In genomic region chr16:68744744-68745280, GRCh38 we compare ENCODE assay signal across 10 cellular contexts. TPM values are rescaled to one million over a fixed set of nuclear protein-coding genes. Genes with fewer than 3 reads are reported as not detected.
DNase-seq lines count a peak whose midpoint lies in the region; ATAC-seq and TF ChIP-seq lines count a peak whose summit lies in the region.
"Had no signal": no experiment of that assay in that cellular context is flagged by ENCODE, and none has a peak within 500 bp of the region (broad histone marks: within the 10 kb centered on the region; RNA-seq: fewer than 3 reads in every experiment).

No MANE protein-coding gene starts in this region.

- CTCF ChIA-PET in WTC11 (lab: Charles Lee) = no interaction called here

- ATAC-seq in WTC11 (peak; percentile 84), left colon (peak; percentile 79)

- peak overlapping the region; percentile 57 for H3K4me3 Mint-ChIP-seq in WTC11

- H3K4me1 ChIP-seq in effector memory CD4-positive, alpha-beta T cell (ENCODE audit: control insufficient read depth, insufficient read depth, low read length, poor library complexity, severe bottlenecking) = no peaks in the 10 kb centered on the region

- H3K4me3 ChIP-seq in effector memory CD4-positive, alpha-beta T cell (ENCODE audit: insufficient read depth, low read depth, low read length, poor library complexity, severe bottlenecking) = no peak overlapping the region

- H3K27ac ChIP-seq in effector memory CD4-positive, alpha-beta T cell (ENCODE audit: insufficient read depth, low read length, poor library complexity, severe bottlenecking) = no peak overlapping the region

- no peaks in the 10 kb centered on the region for H3K27me3 ChIP-seq in effector memory CD4-positive, alpha-beta T cell (replicated peaks; ENCODE audit: control insufficient read depth, insufficient read depth, low read length, poor library complexity, severe bottlenecking)

- DNase-seq in SHP77 (lab: John Stamatoyannopoulos, UW) (peak; percentile 15 to 22), SHP77 treated with DMSO at 0.1 percent for 48 hours (lab: John Stamatoyannopoulos, UW) (no peak), WTC11 (ENCODE audit: low spot score) (peak; percentile 50), left colon (peak; percentile 76 to 89), GM19240 (ENCODE audit: insufficient read length, low spot score) (no peak), C1 segment of cervical spinal cord (lab: John Stamatoyannopoulos, UW) (no peak), NCI-H82 treated with DMSO at 0.1 percent for 48 hours (lab: John Stamatoyannopoulos, UW; ENCODE audit: unreplicated experiment) (no peak)
- no peak for DNase-seq in effector memory CD4-positive, alpha-beta T cell
- DNase-seq: activated T-cell treated with anti-CD3 and anti-CD28 coated beads for 4 hours; stimulated activated CD4-positive, alpha-beta T cell treated with anti-CD3 and anti-CD28 coated beads, Interleukin-2, amount 100 ng/mL, for 48 hours had no signal

- peaks cover 84% of the 10 kb centered on the region for H3K4me1 Mint-ChIP-seq in WTC11

- H3K27me3 Mint-ChIP-seq in WTC11 (ENCODE audit: low read depth) = no peaks in the 10 kb centered on the region

- H3K36me3 Mint-ChIP-seq in WTC11 = peaks cover 21% of the 10 kb centered on the region

- no peaks in the 10 kb centered on the region for H3K9me3 Mint-ChIP-seq in WTC11

- no peaks in the 10 kb centered on the region for H3K36me3 ChIP-seq in effector memory CD4-positive, alpha-beta T cell (ENCODE audit: control insufficient read depth, insufficient read depth, low read length)

- POLR2A ChIA-PET in WTC11 (lab: Charles Lee) = no interaction called here

- peak overlapping the region; percentile 99 for H3K27ac Mint-ChIP-seq in WTC11

- intact Hi-C loops in left colon (cut with DNase I, micrococcal nuclease) = no loop called here

- no peak for TF ChIP-seq CTCF in WTC11 (IDR thresholded peaks at IDR 0.05)

- H3K9me3 ChIP-seq in effector memory CD4-positive, alpha-beta T cell (ENCODE audit: control insufficient read depth, low read length) = no peaks in the 10 kb centered on the region

TF ChIP-seq in WTC11, 78 proteins besides CTCF, POLR2A, EP300 and RAD21:
- TF ChIP-seq, protein P1, sequence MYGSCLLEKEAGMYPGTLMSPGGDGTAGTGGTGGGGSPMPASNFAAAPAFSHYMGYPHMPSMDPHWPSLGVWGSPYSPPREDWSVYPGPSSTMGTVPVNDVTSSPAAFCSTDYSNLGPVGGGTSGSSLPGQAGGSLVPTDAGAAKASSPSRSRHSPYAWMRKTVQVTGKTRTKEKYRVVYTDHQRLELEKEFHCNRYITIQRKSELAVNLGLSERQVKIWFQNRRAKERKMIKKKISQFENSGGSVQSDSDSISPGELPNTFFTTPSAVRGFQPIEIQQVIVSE (CRISPR knock-in tag; IDR thresholded peaks at IDR 0.05; ENCODE audit: borderline replicate concordance) = no peak
- TF ChIP-seq GRHL2 (CRISPR knock-in tag; IDR thresholded peaks at IDR 0.05; ENCODE audit: insufficient replicate concordance, severe bottlenecking) = peak; percentile 42
- TF ChIP-seq ETV6 (CRISPR knock-in tag; IDR thresholded peaks at IDR 0.05) = 0 out of 2 replicates have a peak, but pooled peaks have one; percentile 41
- no peak for TF ChIP-seq ATF3 (CRISPR knock-in tag; conservative IDR thresholded peaks at IDR 0.05)
- TF ChIP-seq ZBTB21 (CRISPR knock-in tag; IDR thresholded peaks at IDR 0.05; ENCODE audit: borderline replicate concordance) = 0 out of 2 replicates have a peak, but pooled peaks have one; percentile 44
- no peak for TF ChIP-seq MAX (CRISPR knock-in tag; IDR thresholded peaks at IDR 0.05)
- TF ChIP-seq, protein P2, sequence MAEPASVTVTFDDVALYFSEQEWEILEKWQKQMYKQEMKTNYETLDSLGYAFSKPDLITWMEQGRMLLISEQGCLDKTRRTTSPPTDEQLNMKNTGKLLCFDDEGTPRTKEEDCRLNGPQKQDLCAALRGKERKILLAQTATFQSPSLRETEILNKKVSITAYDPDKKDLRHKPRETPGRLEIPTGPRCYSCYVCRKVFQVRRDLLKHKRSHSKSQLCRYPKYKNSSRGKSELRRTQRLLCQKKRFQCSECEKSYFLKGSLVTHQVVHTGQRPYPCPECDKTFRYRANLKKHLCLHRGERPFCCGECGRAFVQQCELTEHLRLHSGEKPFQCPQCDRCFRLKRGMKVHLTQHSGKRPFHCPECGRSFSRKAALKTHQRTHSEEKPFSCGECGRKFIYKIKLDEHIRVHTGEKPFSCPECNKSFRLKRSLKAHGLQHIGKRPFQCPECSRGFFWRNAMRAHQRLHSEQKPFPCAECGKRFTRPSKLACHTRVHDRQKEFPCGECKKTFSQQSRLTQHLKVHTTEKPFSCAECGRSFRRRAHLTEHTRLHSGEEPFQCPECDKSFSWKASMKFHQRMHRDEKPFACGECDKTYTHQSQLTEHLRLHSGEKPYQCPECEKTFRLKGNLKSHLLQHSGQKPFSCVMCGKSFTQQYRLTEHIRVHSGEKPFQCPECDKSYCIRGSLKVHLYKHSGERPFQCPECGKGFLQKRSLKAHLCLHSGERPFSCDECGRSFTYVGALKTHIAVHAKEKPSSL (CRISPR knock-in tag; conservative IDR thresholded peaks at IDR 0.05) = no peak
- peak; percentile 83; the same call in 1 of the 2 replicates for TF ChIP-seq GABPB1 (CRISPR knock-in tag; IDR thresholded peaks at IDR 0.05)
- 0 out of 2 replicates have a peak, but pooled peaks have one; percentile 38 for TF ChIP-seq ZNF121 (CRISPR knock-in tag; IDR thresholded peaks at IDR 0.05)
- 0 out of 2 replicates have a peak, but pooled peaks have one; percentile 41 for TF ChIP-seq CREM (CRISPR knock-in tag; IDR thresholded peaks at IDR 0.05)
- TF ChIP-seq, protein P3, sequence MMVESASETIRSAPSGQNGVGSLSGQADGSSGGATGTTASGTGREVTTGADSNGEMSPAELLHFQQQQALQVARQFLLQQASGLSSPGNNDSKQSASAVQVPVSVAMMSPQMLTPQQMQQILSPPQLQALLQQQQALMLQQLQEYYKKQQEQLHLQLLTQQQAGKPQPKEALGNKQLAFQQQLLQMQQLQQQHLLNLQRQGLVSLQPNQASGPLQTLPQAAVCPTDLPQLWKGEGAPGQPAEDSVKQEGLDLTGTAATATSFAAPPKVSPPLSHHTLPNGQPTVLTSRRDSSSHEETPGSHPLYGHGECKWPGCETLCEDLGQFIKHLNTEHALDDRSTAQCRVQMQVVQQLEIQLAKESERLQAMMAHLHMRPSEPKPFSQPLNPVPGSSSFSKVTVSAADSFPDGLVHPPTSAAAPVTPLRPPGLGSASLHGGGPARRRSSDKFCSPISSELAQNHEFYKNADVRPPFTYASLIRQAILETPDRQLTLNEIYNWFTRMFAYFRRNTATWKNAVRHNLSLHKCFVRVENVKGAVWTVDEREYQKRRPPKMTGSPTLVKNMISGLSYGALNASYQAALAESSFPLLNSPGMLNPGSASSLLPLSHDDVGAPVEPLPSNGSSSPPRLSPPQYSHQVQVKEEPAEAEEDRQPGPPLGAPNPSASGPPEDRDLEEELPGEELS (CRISPR knock-in tag; IDR thresholded peaks at IDR 0.05) = no peak

RNA-seq across cellular contexts. Expression of gene CDH1, which starts 7.7 kb away (rescaled TPM):
- total RNA-seq in WTC11 (2021) = 265 to 281 TPM (median 278 TPM) in 3 replicates
- 100 to 1,000 TPM; 714 to 770 TPM for total RNA-seq in left colon

Comparison
In these comparisons a context has a peak if more than half of its experiments do, and no peak if none do; other contexts are left out.
1. DNase-seq: peak in SHP77 (2 of 2), WTC11 (single experiment) and left colon (2 of 2); none in SHP77 treated with DMSO at 0.1 percent for 48 hours (single experiment), GM19240 (single experiment), C1 segment of cervical spinal cord (0 of 14), effector memory CD4-positive, alpha-beta T cell (0 of 3) and NCI-H82 treated with DMSO at 0.1 percent for 48 hours (single experiment).